Comparison of ENCODE assay signal across 8 cellular contexts in the genomic region with DNA sequence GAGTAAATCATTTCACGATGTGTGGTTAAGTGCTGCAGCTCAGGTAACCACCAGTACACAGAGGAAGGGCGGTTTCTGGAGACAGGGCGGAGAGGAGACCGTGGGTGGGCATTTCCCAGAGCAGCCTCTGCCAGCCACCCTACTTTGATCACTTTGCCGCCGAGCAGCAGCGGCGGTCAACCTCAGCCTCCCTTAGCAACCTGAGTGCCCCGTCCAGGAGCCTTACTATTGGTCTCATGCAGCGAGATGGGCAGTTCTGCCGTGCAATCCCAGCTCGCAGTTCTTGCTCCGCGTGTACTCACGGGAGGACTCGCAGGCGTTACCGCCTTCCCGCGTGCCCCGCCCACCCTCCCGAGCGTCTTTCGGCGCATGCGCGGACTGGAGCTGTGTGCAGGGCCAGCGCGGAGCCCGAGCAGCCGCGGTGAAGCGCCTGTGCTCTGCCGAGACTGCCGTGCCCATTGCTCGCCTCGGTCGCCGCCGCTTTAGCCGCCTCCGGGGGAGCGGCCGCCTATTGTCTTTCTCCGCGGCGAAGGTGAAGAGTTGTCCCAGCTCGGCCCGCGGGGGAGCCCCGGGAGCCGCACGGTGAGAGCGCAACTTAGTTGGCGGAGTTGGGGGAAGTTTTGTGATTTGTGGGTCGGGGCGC.
DNase-seq lines count a peak whose midpoint lies in the region; ATAC-seq and TF ChIP-seq lines count a peak whose summit lies in the region.

A gene with protein sequence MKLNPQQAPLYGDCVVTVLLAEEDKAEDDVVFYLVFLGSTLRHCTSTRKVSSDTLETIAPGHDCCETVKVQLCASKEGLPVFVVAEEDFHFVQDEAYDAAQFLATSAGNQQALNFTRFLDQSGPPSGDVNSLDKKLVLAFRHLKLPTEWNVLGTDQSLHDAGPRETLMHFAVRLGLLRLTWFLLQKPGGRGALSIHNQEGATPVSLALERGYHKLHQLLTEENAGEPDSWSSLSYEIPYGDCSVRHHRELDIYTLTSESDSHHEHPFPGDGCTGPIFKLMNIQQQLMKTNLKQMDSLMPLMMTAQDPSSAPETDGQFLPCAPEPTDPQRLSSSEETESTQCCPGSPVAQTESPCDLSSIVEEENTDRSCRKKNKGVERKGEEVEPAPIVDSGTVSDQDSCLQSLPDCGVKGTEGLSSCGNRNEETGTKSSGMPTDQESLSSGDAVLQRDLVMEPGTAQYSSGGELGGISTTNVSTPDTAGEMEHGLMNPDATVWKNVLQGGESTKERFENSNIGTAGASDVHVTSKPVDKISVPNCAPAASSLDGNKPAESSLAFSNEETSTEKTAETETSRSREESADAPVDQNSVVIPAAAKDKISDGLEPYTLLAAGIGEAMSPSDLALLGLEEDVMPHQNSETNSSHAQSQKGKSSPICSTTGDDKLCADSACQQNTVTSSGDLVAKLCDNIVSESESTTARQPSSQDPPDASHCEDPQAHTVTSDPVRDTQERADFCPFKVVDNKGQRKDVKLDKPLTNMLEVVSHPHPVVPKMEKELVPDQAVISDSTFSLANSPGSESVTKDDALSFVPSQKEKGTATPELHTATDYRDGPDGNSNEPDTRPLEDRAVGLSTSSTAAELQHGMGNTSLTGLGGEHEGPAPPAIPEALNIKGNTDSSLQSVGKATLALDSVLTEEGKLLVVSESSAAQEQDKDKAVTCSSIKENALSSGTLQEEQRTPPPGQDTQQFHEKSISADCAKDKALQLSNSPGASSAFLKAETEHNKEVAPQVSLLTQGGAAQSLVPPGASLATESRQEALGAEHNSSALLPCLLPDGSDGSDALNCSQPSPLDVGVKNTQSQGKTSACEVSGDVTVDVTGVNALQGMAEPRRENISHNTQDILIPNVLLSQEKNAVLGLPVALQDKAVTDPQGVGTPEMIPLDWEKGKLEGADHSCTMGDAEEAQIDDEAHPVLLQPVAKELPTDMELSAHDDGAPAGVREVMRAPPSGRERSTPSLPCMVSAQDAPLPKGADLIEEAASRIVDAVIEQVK (N-terminal part only) (plus strand): TSS at position 387 of the 643 bp plus-strand sequence. CDS start 105,118 bp downstream, outside the sequence.

- peak within 1 kb of the TSS; percentile 79 for H3K4me3 ChIP-seq in AG10803 (ENCODE audit: low read length)

- peak; percentile 87 for ATAC-seq in GM19035 (IDR thresholded peaks at IDR 0.05; ENCODE audit: unreplicated experiment)
- peak; percentile 93 for ATAC-seq in HG03342 (IDR thresholded peaks at IDR 0.05; ENCODE audit: unreplicated experiment)

- no peak for TF ChIP-seq CTCF in AG10803 (conservative IDR thresholded peaks at IDR 0.05; ENCODE audit: low read length)

- DNase-seq in AG10803 (ENCODE audit: low read depth) (peak; percentile 100), NCI-H345 treated with DMSO at 0.1 percent for 48 hours (lab: John Stamatoyannopoulos, UW; ENCODE audit: unreplicated experiment) (peak; percentile 88), islet precursor cell (peak; percentile 100)
- DNase-seq in activated CD4-positive, CD25-positive, alpha-beta regulatory T cell (lab: John Stamatoyannopoulos, UW): peak; percentile 86 to 95 (median 91)
- peak; percentile 95 for DNase-seq in central memory CD4-positive, alpha-beta T cell
- peak; percentile 88 for DNase-seq in stimulated activated CD4-positive, alpha-beta T cell treated with anti-CD3 and anti-CD28 coated beads, Interleukin-12 subunit alpha, Interleukin-12 subunit beta, amount 100 ng/mL, for 4 hours

Comparison
In these comparisons a context has a peak if more than half of its experiments do, and no peak if none do; other contexts are left out.
1. Peak in every context shown above with its lines: DNase-seq, ATAC-seq and H3K4me3 ChIP-seq.